ENCODE assay signal across 9 cellular contexts in the genomic region with DNA sequence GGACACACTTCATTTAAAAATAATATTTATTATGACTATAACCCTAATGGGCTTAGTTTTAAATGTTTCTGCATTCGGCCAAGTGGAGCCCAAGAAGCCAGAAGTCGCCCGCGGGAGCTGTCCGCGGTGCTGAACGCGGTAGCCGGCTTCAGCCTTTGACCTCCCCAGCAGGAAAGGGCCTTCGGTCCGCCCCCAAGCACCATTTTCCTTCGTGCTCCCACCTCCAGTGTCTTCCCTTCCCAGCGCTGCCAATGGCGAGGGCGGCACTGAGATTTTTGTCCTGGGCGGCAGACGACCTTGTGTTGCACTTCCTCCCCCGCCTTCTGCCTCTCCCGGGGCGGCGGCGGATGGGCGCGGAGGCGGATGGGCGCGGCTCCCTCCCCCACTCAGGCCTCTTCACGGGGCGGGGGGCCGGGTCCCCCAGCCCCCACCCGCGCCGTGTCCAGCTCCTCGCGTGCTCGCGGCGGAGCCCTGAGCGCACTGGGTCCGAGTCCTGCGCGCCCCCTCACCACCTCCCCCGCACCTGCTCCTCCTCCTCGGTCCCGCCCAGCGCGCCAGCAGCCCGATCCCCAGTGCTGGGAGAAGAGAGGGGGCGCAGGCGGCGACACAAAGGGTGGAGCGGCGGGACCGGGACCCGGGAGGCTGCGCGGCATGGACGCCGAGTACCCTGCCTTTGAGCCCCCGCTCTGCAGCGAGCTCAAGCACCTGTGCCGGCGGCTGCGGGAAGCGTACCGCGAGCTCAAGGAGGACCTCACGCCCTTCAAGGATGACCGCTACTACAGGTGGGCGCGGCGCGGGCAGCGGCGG. TPM values are rescaled to one million over a fixed set of nuclear protein-coding genes. Genes with fewer than 3 reads are reported as not detected.
DNase-seq lines count a peak whose midpoint lies in the region; ATAC-seq lines count a peak whose summit lies in the region.
"Had no signal": no experiment of that assay in that cellular context is flagged by ENCODE, and none has a peak within 500 bp of the region (broad histone marks: within the 10 kb centered on the region; RNA-seq: fewer than 3 reads in every experiment).

No MANE protein-coding gene starts in this region.

- H3K27ac ChIP-seq in cingulate gyrus (ENCODE audit: low read depth, low read length) = peak overlapping the region; percentile 19
- H3K27ac ChIP-seq: neutrophil had no signal

- intact Hi-C loops in left colon (cut with DNase I, micrococcal nuclease) = no loop called here

- DNase-seq in NCI-H2196 (lab: John Stamatoyannopoulos, UW; ENCODE audit: unreplicated experiment) (peak; percentile 43), left colon (peak; percentile 69 to 85), inferior parietal cortex (ENCODE audit: extremely low spot score) (no peak), GF-D8 (lab: John Stamatoyannopoulos, UW) (no peak)
- peak; percentile 47 to 59 for DNase-seq in activated CD4-positive, alpha-beta T cell treated with anti-CD3 and anti-CD28 coated beads for 4 hours
- DNase-seq in stimulated activated CD4-positive, alpha-beta T cell treated with anti-CD3 and anti-CD28 coated beads, Interleukin-1b, Interleukin-23, amount 100 ng/mL, for 24 hours (ENCODE audit: low read depth in 4 of 4, low spot score in 1 of 4) = peak; percentile 38 to 52 (median 41)

- ATAC-seq in GM21619 (IDR thresholded peaks at IDR 0.05; ENCODE audit: unreplicated experiment) = peak; percentile 53
- peak; percentile 84 for ATAC-seq in left colon

RNA-seq across cellular contexts. Expression of gene TMEM181, which starts 23.6 kb away (rescaled TPM):
- total RNA-seq in left colon = 10 to 100 TPM; 41.2 to 46.7 TPM

Comparison
In these comparisons a context has a peak if more than half of its experiments do, and no peak if none do; other contexts are left out.
1. DNase-seq: peak in NCI-H2196 (single experiment), activated CD4-positive, alpha-beta T cell treated with anti-CD3 and anti-CD28 coated beads for 4 hours (2 of 2), left colon (2 of 2) and stimulated activated CD4-positive, alpha-beta T cell treated with anti-CD3 and anti-CD28 coated beads, Interleukin-1b, Interleukin-23, amount 100 ng/mL, for 24 hours (4 of 4); none in inferior parietal cortex (single experiment) and GF-D8 (single experiment).